Comparison of ENCODE assay signal across 8 cellular contexts in the genomic region with DNA sequence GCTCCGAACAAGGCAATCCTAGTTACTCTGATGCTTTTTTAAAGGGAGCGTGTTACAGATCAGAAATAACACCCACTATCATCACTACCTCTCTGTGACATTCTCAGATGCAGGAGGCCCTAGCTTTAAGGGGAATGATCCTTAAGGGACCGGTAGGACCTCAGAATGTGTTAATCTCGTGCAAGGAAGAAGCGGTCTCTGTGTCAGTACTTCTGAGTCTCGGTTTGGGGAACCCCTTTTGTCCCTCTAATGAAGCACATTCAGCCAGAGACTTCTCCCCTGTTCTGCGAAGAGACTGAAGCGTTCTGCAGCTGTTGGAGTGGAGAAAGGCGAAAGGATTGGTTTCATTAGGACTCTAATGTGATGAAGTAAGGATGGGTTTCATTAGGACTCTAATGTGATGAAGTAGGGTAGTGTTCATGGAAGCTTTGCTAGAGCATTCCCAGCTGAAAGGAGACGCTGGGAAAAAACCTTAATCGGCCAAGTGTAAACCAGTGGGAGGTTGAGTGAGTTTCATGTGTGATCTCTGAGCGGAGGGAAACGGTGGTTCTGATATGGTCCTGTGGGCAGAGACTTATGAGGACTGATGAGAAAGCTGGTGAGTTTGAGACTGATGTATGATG. TPM values are rescaled to one million over a fixed set of nuclear protein-coding genes. Genes with fewer than 3 reads are reported as not detected.
DNase-seq lines count a peak whose midpoint lies in the region; ATAC-seq and TF ChIP-seq lines count a peak whose summit lies in the region.

No MANE protein-coding gene starts in this region.

- TF ChIP-seq CTCF in GM12864 (IDR thresholded peaks at IDR 0.05; ENCODE audit: low read depth, low read length, missing control alignments), result no peak
- no peak for TF ChIP-seq CTCF in suprapubic skin (IDR thresholded peaks at IDR 0.05)

- H3K27ac Mint-ChIP-seq in immature natural killer cell, result no peak overlapping the region

- H3K9me3 ChIP-seq in suprapubic skin, result no peaks in the 10 kb centered on the region

- peaks cover 15 to 17% of the 10 kb centered on the region in 2 donors for H3K4me1 Mint-ChIP-seq in immature natural killer cell

- ATAC-seq in GM21423 (IDR thresholded peaks at IDR 0.05; ENCODE audit: unreplicated experiment) (peak; percentile 22), HG03280 (IDR thresholded peaks at IDR 0.05; ENCODE audit: unreplicated experiment) (no peak)

- TF ChIP-seq EP300 in suprapubic skin (IDR thresholded peaks at IDR 0.05), result no peak

- peaks cover 55% of the 10 kb centered on the region for H3K27me3 ChIP-seq in suprapubic skin

- H3K36me3 ChIP-seq in suprapubic skin, result no peaks in the 10 kb centered on the region

- H3K4me1 ChIP-seq in suprapubic skin, result peaks cover 21% of the 10 kb centered on the region

- DNase-seq in GM12864 (ENCODE audit: low read depth), result peak; percentile 58
- peak; percentile 29 to 50 for DNase-seq in NCI-H526 (lab: John Stamatoyannopoulos, UW)
- no peak for DNase-seq in immature natural killer cell
- DNase-seq in suprapubic skin (ENCODE audit: low spot score in 2 of 2), result no peak
- no peak for DNase-seq in NCI-H1417 (lab: John Stamatoyannopoulos, UW)
- DNase-seq in AG08396 (ENCODE audit: low spot score), result no peak

- 36% methylated on average over 13 of the region's 13 CpGs for WGBS in suprapubic skin

- H3K27me3 Mint-ChIP-seq in immature natural killer cell (ENCODE audit: low read depth in 3 of 3), result peaks cover 7 to 35% (median 21%) of the 10 kb centered on the region in 3 donors

- no peak for TF ChIP-seq POLR2A in suprapubic skin (IDR thresholded peaks at IDR 0.05)

- H3K36me3 Mint-ChIP-seq in immature natural killer cell, result no peaks in the 10 kb centered on the region

- no peak overlapping the region for H3K27ac ChIP-seq in suprapubic skin

- peak overlapping the region; percentile 84 for H3K4me3 ChIP-seq in GM12864 (ENCODE audit: low read depth, low read length)
- peak overlapping the region; percentile 76 for H3K4me3 ChIP-seq in suprapubic skin

- peak overlapping the region in 4 of 5 donors; percentile 5 to 79 (median 62) for H3K4me3 Mint-ChIP-seq in immature natural killer cell

- H3K9me3 Mint-ChIP-seq in immature natural killer cell, result no peaks in the 10 kb centered on the region

RNA-seq across cellular contexts. Expression of a gene that starts 1.6 kb away (rescaled TPM):
- polyA plus RNA-seq in immature natural killer cell, result not detected
- total RNA-seq in suprapubic skin, result 1 to 10 TPM; 1.7 to 7.8 (median 3.4) TPM

Comparison
In these comparisons a context has a peak if more than half of its experiments do, and no peak if none do; other contexts are left out.
1. DNase-seq: peak in GM12864 (single experiment) and NCI-H526 (2 of 2); none in immature natural killer cell (0 of 3), suprapubic skin (0 of 2), NCI-H1417 (0 of 3) and AG08396 (single experiment).